Comparison of ENCODE assay signal across 1 cellular context in the genomic region with DNA sequence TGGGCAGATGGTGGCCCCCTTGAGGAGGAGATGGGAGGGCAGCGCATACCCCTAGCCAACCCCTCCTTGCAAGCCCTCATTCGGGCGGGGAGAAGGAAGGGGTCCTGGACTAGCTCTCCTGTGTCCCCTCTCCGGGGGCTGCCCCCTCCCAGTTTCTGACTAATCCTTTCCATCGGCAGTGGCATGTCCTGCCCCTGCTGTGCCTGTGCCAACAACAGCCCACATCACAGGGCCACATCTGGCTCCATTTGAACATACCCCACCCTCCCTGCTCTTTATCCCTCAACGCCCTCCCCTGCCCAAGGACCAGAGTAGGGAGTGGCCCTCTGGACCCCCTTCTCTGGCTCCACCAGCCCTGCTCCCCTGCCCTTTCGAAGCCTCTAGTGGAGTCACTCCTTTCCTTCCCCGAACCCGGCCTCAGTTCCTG.
TF ChIP-seq lines count a peak whose summit lies in the region.

No MANE protein-coding gene starts in this region.

TF ChIP-seq in endothelial cell of umbilical vein, 7 proteins besides CTCF, POLR2A, EP300 and RAD21:
- peak; percentile 43 for TF ChIP-seq JUN (IDR thresholded peaks at IDR 0.05; ENCODE audit: borderline replicate concordance, insufficient read depth, insufficient read length, low read depth)
- TF ChIP-seq POLR2AphosphoS5 (IDR thresholded peaks at IDR 0.05; ENCODE audit: insufficient read depth, low read depth, low read length) = no peak
